Comparison of ENCODE assay signal across 22 cellular contexts in the genomic region with DNA sequence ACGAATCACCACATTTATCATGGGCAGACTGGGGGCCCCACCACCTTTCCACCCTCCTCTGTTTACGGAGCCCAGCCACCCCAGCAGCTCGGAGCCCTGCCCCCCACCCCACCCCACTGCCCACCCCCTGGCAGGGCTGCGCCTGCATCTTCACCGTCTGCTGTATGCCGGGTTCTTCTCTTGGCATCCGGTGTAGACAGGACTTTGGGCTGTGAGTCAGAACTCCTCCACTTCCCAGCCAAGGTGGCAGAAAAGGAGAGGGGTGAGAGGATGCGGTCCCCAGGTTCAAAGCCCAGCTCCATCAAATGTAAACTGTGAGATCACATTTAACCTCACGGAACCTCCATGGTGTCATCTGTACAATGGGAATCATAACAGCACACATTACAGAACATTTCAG.
DNase-seq lines count a peak whose midpoint lies in the region; ATAC-seq, FAIRE-seq and TF ChIP-seq lines count a peak whose summit lies in the region.
"Had no signal": no experiment of that assay in that cellular context is flagged by ENCODE, and none has a peak within 500 bp of the region (broad histone marks: within the 10 kb centered on the region; RNA-seq: fewer than 3 reads in every experiment).

No MANE protein-coding gene starts in this region.

- no peak overlapping the region for H2AFZ ChIP-seq in PC-3 (ENCODE audit: low read length)
- H2AFZ ChIP-seq: GM23338 had no signal

- no peaks in the 10 kb centered on the region for H3K79me2 ChIP-seq in PC-3 (ENCODE audit: low read length)

- FAIRE-seq in kidney (lab: Jason Lieb, UNC), result no peak
- FAIRE-seq: GM12878 had no signal

- H3K36me3 ChIP-seq in PC-3 (ENCODE audit: low read depth, low read length), result no peaks in the 10 kb centered on the region
- no peaks in the 10 kb centered on the region for H3K36me3 ChIP-seq in kidney (ENCODE audit: control insufficient read depth in 1 of 2, insufficient read depth in 2 of 2, low read length in 2 of 2)
- H3K36me3 ChIP-seq in sigmoid colon, result no peaks in the 10 kb centered on the region

- DNase-seq in D341Med (ENCODE audit: low spot score) (peak; percentile 25), PC-3 (no peak), kidney (peak; percentile 41), sigmoid colon (peak; percentile 30), COR-L47 (lab: John Stamatoyannopoulos, UW) (no peak), NCI-H2107 (lab: John Stamatoyannopoulos, UW) (no peak), NCI-H226 (no peak)
- DNase-seq: CD4-positive, CD25-positive, alpha-beta regulatory T cell; DMS 273 treated with DMSO at 0.1 percent for 48 hours; DMS79 treated with DMSO at 0.1 percent for 48 hours; Karpas-422; MV-4-11; NCI-H187 treated with DMSO at 0.1 percent for 48 hours; NCI-H2227 treated with DMSO at 0.1 percent for 48 hours; NCI-H510A treated with DMSO at 0.1 percent for 48 hours; NCI-H748 treated with DMSO at 0.1 percent for 48 hours; SIG-M5 had no signal

- ATAC-seq in PC-3, result 0 out of 2 replicates have a peak, but pooled peaks have one; percentile 14
- no peak for ATAC-seq in GM18861 (IDR thresholded peaks at IDR 0.05; ENCODE audit: unreplicated experiment)
- ATAC-seq: GM12878, GM23338, Panc1 had no signal

- H3K9ac ChIP-seq in PC-3 (ENCODE audit: low read length) (no peak overlapping the region), kidney (ENCODE audit: low read length in 2 of 2) (no peak overlapping the region)
- H3K9ac ChIP-seq: SK-N-SH had no signal

- TF ChIP-seq CTCF in PC-3 (conservative IDR thresholded peaks at IDR 0.05; ENCODE audit: low read depth, low read length) (no peak), kidney (IDR thresholded peaks at IDR 0.05; ENCODE audit: borderline replicate concordance, extremely low read depth, insufficient read depth) (no peak), sigmoid colon (IDR thresholded peaks at IDR 0.05) (no peak)

- H3K9me3 ChIP-seq in PC-3 (ENCODE audit: low read length) (no peaks in the 10 kb centered on the region), kidney (ENCODE audit: control insufficient read depth in 1 of 2, low read length in 2 of 2) (no peaks in the 10 kb centered on the region), sigmoid colon (no peaks in the 10 kb centered on the region)
- H3K9me3 ChIP-seq: SK-N-SH had no signal

- no TSS peak for BruUV-seq in PC-3 (replicated peaks; lab: Mats Ljungman, UMichigan)

- POLR2A ChIA-PET in PC-3 (lab: Charles Lee; ENCODE audit: unreplicated experiment), result no interaction called here

- H3K9me2 ChIP-seq in PC-3 (replicated peaks; ENCODE audit: low read length), result no peaks in the 10 kb centered on the region
- H3K9me2 ChIP-seq: SK-N-SH had no signal

- H3K27ac ChIP-seq in PC-3 (ENCODE audit: low read length), result no peak overlapping the region
- H3K27ac ChIP-seq in kidney (ENCODE audit: low read depth in 2 of 2, low read length in 2 of 2), result no peak overlapping the region
- no peak overlapping the region for H3K27ac ChIP-seq in sigmoid colon

- H3K27me3 ChIP-seq in PC-3 (ENCODE audit: low read length) (peaks cover 4% of the 10 kb centered on the region; the same call in 1 of the 2 replicates), sigmoid colon (no peaks in the 10 kb centered on the region)

- H3K4me3 ChIP-seq in PC-3 (ENCODE audit: low read length), result no peak overlapping the region
- no peak overlapping the region for H3K4me3 ChIP-seq in kidney (ENCODE audit: low read length in 2 of 2)
- H3K4me3 ChIP-seq in sigmoid colon, result no peak overlapping the region
- H3K4me3 ChIP-seq: GM12878, GM23338 had no signal

- WGBS in sigmoid colon, 2 donors, result 79 to 87% methylated on average over 9 of the region's 9 CpGs

- no peak overlapping the region for H3K4me2 ChIP-seq in PC-3 (ENCODE audit: low read length)
- H3K4me2 ChIP-seq: GM23338, SK-N-SH had no signal

- TF ChIP-seq POLR2A in sigmoid colon (IDR thresholded peaks at IDR 0.05), result no peak

- H3K4me1 ChIP-seq in PC-3 (ENCODE audit: insufficient read depth, low read length), result no peaks in the 10 kb centered on the region
- H3K4me1 ChIP-seq in kidney (ENCODE audit: control insufficient read depth in 1 of 2, insufficient read depth in 1 of 2, low read depth in 1 of 2, low read length in 2 of 2), result no peaks in the 10 kb centered on the region
- H3K4me1 ChIP-seq in sigmoid colon, result no peaks in the 10 kb centered on the region

- H4K20me1 ChIP-seq in PC-3 (ENCODE audit: low read length), result no peaks in the 10 kb centered on the region

- intact Hi-C loops in PC-3 (cut with micrococcal nuclease), result no loop called here
- intact Hi-C loops in kidney (cut with DNase I), result no loop called here
- intact Hi-C loops in sigmoid colon (cut with DNase I), result no loop called here

- no peak for TF ChIP-seq EP300 in sigmoid colon (IDR thresholded peaks at IDR 0.05)

- CTCF ChIA-PET in PC-3 (lab: Charles Lee), result no interaction called here

- no peaks in the 10 kb centered on the region for H3F3A ChIP-seq in PC-3 (ENCODE audit: low read length, unreplicated experiment)

Comparison
In these comparisons a context has a peak if more than half of its experiments do, and no peak if none do; other contexts are left out.
1. DNase-seq: peak in D341Med (single experiment), kidney (single experiment) and sigmoid colon (single experiment); none in PC-3 (single experiment), COR-L47 (single experiment), NCI-H2107 (single experiment) and NCI-H226 (single experiment).